Comparison of ENCODE assay signal across 14 cellular contexts in genomic region chr19:50649433-50650391, GRCh38. TPM values are rescaled to one million over a fixed set of nuclear protein-coding genes. Genes with fewer than 3 reads are reported as not detected.
A peak's percentile ranks its signal among the peaks of the same experiment; 100 is the strongest.
DNase-seq lines count a peak whose midpoint lies in the region; ATAC-seq, FAIRE-seq and TF ChIP-seq lines count a peak whose summit lies in the region.
"Had no signal": no experiment of that assay in that cellular context is flagged by ENCODE, and none has a peak within 500 bp of the region (broad histone marks: within the 10 kb centered on the region; RNA-seq: fewer than 3 reads in every experiment).

C19orf81 (plus strand) TSS chr19:50649445; CDS start chr19:50649445, 0 bp downstream.

- CTCF ChIA-PET in HCT116 (lab: Charles Lee), result interaction anchor here (0.6 kb wide), 1 partner anchor 8 kb away, joined by 3 read pairs; no protein-coding TSS in a partner anchor

- no peak for DNase-seq in DND-41
- peak; percentile 58 for DNase-seq in HCT116 (ENCODE audit: low read depth, low spot score)
- DNase-seq in SJCRH30, result peak; percentile 26 to 54
- DNase-seq in iPS-NIHi11 (ENCODE audit: low spot score), result peak; percentile 66
- no peak for DNase-seq in natural killer cell treated with Interleukin-12 subunit alpha and Interleukin-12 subunit beta and Interleukin-15 and Interleukin-18, amount 100 ng/mL, for 72 hours (ENCODE audit: low spot score)
- DNase-seq in GM20000 (ENCODE audit: low spot score), result no peak
- DNase-seq in GM19239 (ENCODE audit: insufficient read length, low spot score), result no peak
- DNase-seq: kidney; occipital lobe; stimulated activated CD4-positive, alpha-beta T cell treated with anti-CD3 and anti-CD28 coated beads, Interleukin-1b, Interleukin-23, amount 100 ng/mL, for 48 hours had no signal

- intact Hi-C loops in HCT116 (cut with micrococcal nuclease), result loop anchor here (10.0 kb wide), 1 partner anchor 115 kb away; no protein-coding TSS in a partner anchor

- no peaks in the 10 kb centered on the region for H3K9me3 Mint-ChIP-seq in natural killer cell treated with Interleukin-12 subunit alpha and Interleukin-12 subunit beta and Interleukin-15 and Interleukin-18, amount 100 ng/mL, for 72 hours

- TF ChIP-seq CTCF in DND-41 (IDR thresholded peaks at IDR 0.05; ENCODE audit: borderline replicate concordance, extremely low read depth, low read length, poor library complexity, severe bottlenecking), result no peak
- no peak for TF ChIP-seq CTCF in HCT116 (IDR thresholded peaks at IDR 0.05 in 2 of 3, conservative IDR thresholded peaks at IDR 0.05 in 1 of 3; ENCODE audit: borderline replicate concordance in 1 of 3, insufficient read depth in 1 of 3, low read depth in 2 of 3, low read length in 2 of 3)
- TF ChIP-seq CTCF in GM20000 (IDR thresholded peaks at IDR 0.05; ENCODE audit: extremely low read depth, missing control alignments), result no peak

- H3K4me2 ChIP-seq in DND-41 (ENCODE audit: insufficient read depth, low read length) (no peak within 1 kb of the TSS), HCT116 (ENCODE audit: low read length) (peak within 1 kb of the TSS; percentile 57)

- peaks cover 24 to 46% of the 10 kb centered on the region in 2 donors for H3K27me3 Mint-ChIP-seq in natural killer cell treated with Interleukin-12 subunit alpha and Interleukin-12 subunit beta and Interleukin-15 and Interleukin-18, amount 100 ng/mL, for 72 hours

- RAD21 ChIA-PET in HCT116 (lab: Charles Lee; ENCODE audit: low non-redundant PET in 1 of 2, low total read pairs in 2 of 2, uncharacterized antibody in 2 of 2, unreplicated experiment in 2 of 2), result no interaction called here

- TF ChIP-seq RAD21 in HCT116 (IDR thresholded peaks at IDR 0.05; ENCODE audit: low read depth), result no peak

- POLR2A ChIA-PET in HCT116 (lab: Charles Lee), result no interaction called here

- H3K4me1 Mint-ChIP-seq in natural killer cell treated with Interleukin-12 subunit alpha and Interleukin-12 subunit beta and Interleukin-15 and Interleukin-18, amount 100 ng/mL, for 72 hours (ENCODE audit: low read depth in 2 of 2), result no peaks in the 10 kb centered on the region
- H3K4me1 Mint-ChIP-seq: IgD-negative memory B cell had no signal

- no peaks in the 10 kb centered on the region for H3K4me1 ChIP-seq in DND-41 (ENCODE audit: insufficient read depth, low read length)
- H3K4me1 ChIP-seq in HCT116 (ENCODE audit: control insufficient read depth in 1 of 2, insufficient read depth in 2 of 2, low read length in 2 of 2), result peaks cover 11 to 35% of the 10 kb centered on the region in 2 experiments
- no peaks in the 10 kb centered on the region for H3K4me1 ChIP-seq in SJCRH30
- H3K4me1 ChIP-seq: suprapubic skin had no signal

- no peaks in the 10 kb centered on the region for H3K79me2 ChIP-seq in DND-41 (ENCODE audit: insufficient read depth, low read length)
- no peaks in the 10 kb centered on the region for H3K79me2 ChIP-seq in HCT116 (ENCODE audit: insufficient read depth, low read length)

- peaks cover under 1% of the 10 kb centered on the region for H3K36me3 Mint-ChIP-seq in natural killer cell treated with Interleukin-12 subunit alpha and Interleukin-12 subunit beta and Interleukin-15 and Interleukin-18, amount 100 ng/mL, for 72 hours
- H3K36me3 Mint-ChIP-seq: activated naive CD8-positive, alpha-beta T cell had no signal

- no peak within 1 kb of the TSS for H3K9ac ChIP-seq in DND-41 (ENCODE audit: low read depth, low read length)
- no peak within 1 kb of the TSS for H3K9ac ChIP-seq in HCT116 (ENCODE audit: low read length)

- H4K20me1 ChIP-seq in DND-41 (ENCODE audit: insufficient read depth, low read length) (no peaks in the 10 kb centered on the region), HCT116 (ENCODE audit: insufficient read depth) (no peaks in the 10 kb centered on the region)

- 0 out of 2 replicates have a peak within 1 kb of the TSS, but pooled peaks have one; percentile 0 for H2AFZ ChIP-seq in DND-41 (ENCODE audit: low read depth, low read length)
- peak within 1 kb of the TSS; percentile 77 for H2AFZ ChIP-seq in HCT116 (ENCODE audit: low read depth, low read length, poor library complexity, severe bottlenecking)

- H3K27me3 ChIP-seq in DND-41 (ENCODE audit: insufficient read depth, low read length, poor library complexity), result no peaks in the 10 kb centered on the region
- peaks cover 16% of the 10 kb centered on the region for H3K27me3 ChIP-seq in HCT116 (ENCODE audit: insufficient read depth, low read length)
- 0 out of 2 replicates have a peak, but pooled peaks cover 6% of the 10 kb centered on the region for H3K27me3 ChIP-seq in SJCRH30

- H3K27ac Mint-ChIP-seq in natural killer cell treated with Interleukin-12 subunit alpha and Interleukin-12 subunit beta and Interleukin-15 and Interleukin-18, amount 100 ng/mL, for 72 hours, result no peak within 1 kb of the TSS
- H3K27ac Mint-ChIP-seq: activated naive CD8-positive, alpha-beta T cell; IgD-negative memory B cell had no signal

- no peak within 1 kb of the TSS for H3K4me3 ChIP-seq in DND-41 (ENCODE audit: low read depth in 1 of 2, low read length in 2 of 2)
- no peak within 1 kb of the TSS for H3K4me3 ChIP-seq in HCT116 (replicated peaks in 1 of 2; ENCODE audit: low read depth in 1 of 2, low read length in 2 of 2)
- no peak within 1 kb of the TSS for H3K4me3 ChIP-seq in SJCRH30
- H3K4me3 ChIP-seq: suprapubic skin had no signal

- H3K9me3 ChIP-seq in DND-41 (ENCODE audit: insufficient read depth, low read length, severe bottlenecking) (no peaks in the 10 kb centered on the region), HCT116 (ENCODE audit: control insufficient read depth in 1 of 2, insufficient read depth in 1 of 2, low read depth in 1 of 2, low read length in 2 of 2) (no peaks in the 10 kb centered on the region), SJCRH30 (replicated peaks) (no peaks in the 10 kb centered on the region)
- H3K9me3 ChIP-seq: suprapubic skin had no signal

- H3K4me3 Mint-ChIP-seq in natural killer cell treated with Interleukin-12 subunit alpha and Interleukin-12 subunit beta and Interleukin-15 and Interleukin-18, amount 100 ng/mL, for 72 hours, result no peak within 1 kb of the TSS
- H3K4me3 Mint-ChIP-seq: activated naive CD8-positive, alpha-beta T cell; IgD-negative memory B cell had no signal

- no peak for ATAC-seq in DND-41 (ENCODE audit: insufficient read depth, low read depth)
- ATAC-seq in HCT116, result peak; percentile 87
- ATAC-seq in natural killer cell treated with Interleukin-12 subunit alpha and Interleukin-12 subunit beta and Interleukin-15 and Interleukin-18, amount 100 ng/mL, for 72 hours, result no peak
- no peak for ATAC-seq in HG03469 (IDR thresholded peaks at IDR 0.05; ENCODE audit: unreplicated experiment)

- H3K27ac ChIP-seq in DND-41 (ENCODE audit: low read length), result no peak within 1 kb of the TSS
- H3K27ac ChIP-seq in HCT116 (ENCODE audit: low read depth, low read length), result peak within 1 kb of the TSS; percentile 9; the same call in 1 of the 2 replicates
- no peak within 1 kb of the TSS for H3K27ac ChIP-seq in SJCRH30
- H3K27ac ChIP-seq: suprapubic skin had no signal

- peak; percentile 31 for TF ChIP-seq POLR2A in HCT116 (IDR thresholded peaks at IDR 0.05; ENCODE audit: borderline replicate concordance, extremely low read depth, insufficient read depth, insufficient read length)

- no TSS peak for BruUV-seq in HCT116 (replicated peaks; lab: Mats Ljungman, UMichigan)

- H3K9me2 ChIP-seq in HCT116 (ENCODE audit: insufficient read depth), result no peaks in the 10 kb centered on the region

- no peak for FAIRE-seq in GM19239 (lab: Jason Lieb, UNC)
- FAIRE-seq: kidney had no signal

- H3K36me3 ChIP-seq in DND-41 (ENCODE audit: insufficient read depth, low read length), result no peaks in the 10 kb centered on the region
- H3K36me3 ChIP-seq in HCT116 (ENCODE audit: control insufficient read depth in 1 of 2, insufficient read depth in 2 of 2, low read length in 2 of 2), result no peaks in the 10 kb centered on the region
- H3K36me3 ChIP-seq in SJCRH30, result no peaks in the 10 kb centered on the region
- H3K36me3 ChIP-seq: suprapubic skin had no signal

TF ChIP-seq in HCT116, 20 proteins besides CTCF, POLR2A, EP300 and RAD21:
- TF ChIP-seq SP1 (IDR thresholded peaks at IDR 0.05; ENCODE audit: low read depth), result peak; percentile 63; the same call in 1 of the 2 replicates
- no peak for TF ChIP-seq REST (IDR thresholded peaks at IDR 0.05; ENCODE audit: low read depth)
- TF ChIP-seq CEBPB (IDR thresholded peaks at IDR 0.05; ENCODE audit: low read depth), result no peak
- TF ChIP-seq EZH2 (IDR thresholded peaks at IDR 0.05), result no peak
- no peak for TF ChIP-seq CBX3 (IDR thresholded peaks at IDR 0.05; ENCODE audit: low read depth)
- TF ChIP-seq SRF (IDR thresholded peaks at IDR 0.05; ENCODE audit: low read depth), result no peak
- 0 out of 2 replicates have a peak, but pooled peaks have one; percentile 25 for TF ChIP-seq POLR2AphosphoS5 (IDR thresholded peaks at IDR 0.05; ENCODE audit: low read depth, low read length)

RNA-seq across cellular contexts. Expression of gene C19orf81, which starts in this region (rescaled TPM):
- 14.5 TPM for total RNA-seq in HCT116 (2021; ENCODE audit: unreplicated experiment)
- polyA plus RNA-seq in HCT116 (2012), result 12.4 and 14.8 TPM in 2 replicates
- total RNA-seq in SJCRH30 (2014; rRNA removed; shearing (Covaris generic)), result not detected in 2 replicates
- total RNA-seq in natural killer cell treated with Interleukin-12 subunit alpha and Interleukin-12 subunit beta and Interleukin-15 and Interleukin-18, amount 100 ng/mL, for 72 hours, result not detected

Comparison
In these comparisons a context has a peak if more than half of its experiments do, and no peak if none do; other contexts are left out.
1. RNA of gene C19orf81 (total RNA-seq): 14.5 TPM in HCT116 (single experiment); not detected in SJCRH30 and not detected in natural killer cell treated with Interleukin-12 subunit alpha and Interleukin-12 subunit beta and Interleukin-15 and Interleukin-18, amount 100 ng/mL, for 72 hours; every median in the first group is over 10 times any median in the second.
2. Peak in DNase-seq in SJCRH30; RNA of the gene not detected or under 1 TPM.
3. DNase-seq: peak in HCT116 (single experiment) and iPS-NIHi11 (single experiment); none in DND-41 (single experiment), natural killer cell treated with Interleukin-12 subunit alpha and Interleukin-12 subunit beta and Interleukin-15 and Interleukin-18, amount 100 ng/mL, for 72 hours (single experiment), GM20000 (single experiment) and GM19239 (single experiment).